Comparison of ENCODE assay signal across 7 cellular contexts in genomic region chr17:55124730-55125129, GRCh38.
"Had no signal": no experiment of that assay in that cellular context is flagged by ENCODE, and none has a peak within 500 bp of the region (broad histone marks: within the 10 kb centered on the region; RNA-seq: fewer than 3 reads in every experiment).

No MANE protein-coding gene starts in this region.

- ATAC-seq: HepG2 had no signal

- H3K4me3 ChIP-seq: GM23248, HAP-1 had no signal

- H3K36me3 ChIP-seq: HAP-1 had no signal

- H3K9ac ChIP-seq: GM23248 had no signal

- H3K4me1 ChIP-seq: HAP-1 had no signal

- H2AFZ ChIP-seq: GM23248 had no signal

- DNase-seq: GM23248, GOT3, H7, KBM-7 had no signal

- H3K27ac ChIP-seq: GM23248, HL-60 had no signal

- H3K9me3 ChIP-seq: HAP-1 had no signal
